20 cellular contexts compared by ENCODE assay signal in genomic region chr4:8078109-8078494, GRCh38.
DNase-seq lines count a peak whose midpoint lies in the region; ATAC-seq, FAIRE-seq and TF ChIP-seq lines count a peak whose summit lies in the region.
"Had no signal": no experiment of that assay in that cellular context is flagged by ENCODE, and none has a peak within 500 bp of the region (broad histone marks: within the 10 kb centered on the region; RNA-seq: fewer than 3 reads in every experiment).

No MANE protein-coding gene starts in this region.

- H4K91ac ChIP-seq in H1 (replicated peaks; ENCODE audit: insufficient read length, low read length) (peak overlapping the region; percentile 25), neuronal stem cell (ENCODE audit: low read depth, low read length, poor library complexity) (no peak overlapping the region)

- no peak overlapping the region for H4K5ac ChIP-seq in H1 (ENCODE audit: insufficient read length, low read depth, low read length)

- no peak for TF ChIP-seq CTCF in H1 (IDR thresholded peaks at IDR 0.05; ENCODE audit: control extremely low read depth in 1 of 3, insufficient read depth in 1 of 3, low read depth in 1 of 3, low read length in 3 of 3)

- no peak overlapping the region for H2BK120ac ChIP-seq in H1 (replicated peaks; ENCODE audit: low read depth, low read length)
- H2BK120ac ChIP-seq in neuronal stem cell (ENCODE audit: low read depth, low read length): no peak overlapping the region

- TF ChIP-seq RAD21 in H1 (IDR thresholded peaks at IDR 0.05 in 1 of 2, conservative IDR thresholded peaks at IDR 0.05 in 1 of 2; ENCODE audit: low read depth in 2 of 2, low read length in 2 of 2): no peak

- H2BK12ac ChIP-seq in H1 (ENCODE audit: low read depth, low read length): no peak overlapping the region
- H2BK12ac ChIP-seq in neuronal stem cell (ENCODE audit: low read length): no peak overlapping the region

- WGBS in H1 (ENCODE audit: extremely low coverage in 1 of 2, insufficient coverage in 1 of 2, insufficient read length in 1 of 2, insufficient replicate concordance in 2 of 2, low coverage in 1 of 2, low lambda C conversion rate in 2 of 2, missing lambda C conversion rate in 1 of 2), 2 experiments: 91% methylated on average over 11 of the region's 11 CpGs; no CpG with 5 or more reads in 1 of the 2 experiments
- no CpG with 5 or more reads among the region's 11 CpGs for WGBS in neuronal stem cell (ENCODE audit: extremely low coverage in 2 of 2, insufficient read length in 2 of 2, insufficient replicate concordance in 1 of 2), 2 donors

- H3K4me1 ChIP-seq in BLaER1 treated with 17β-estradiol and CSF1 and Interleukin-3, amounts not matched to agents 10 nM and 100 nM: peaks cover 34 to 68% (median 59%) of the 10 kb centered on the region in 10 experiments
- H3K4me1 ChIP-seq in H1 (replicated peaks in 1 of 4; ENCODE audit: control insufficient read depth in 3 of 4, insufficient read depth in 4 of 4, low read length in 3 of 4): peaks cover 4 to 10% (median 7%) of the 10 kb centered on the region in 4 experiments; a peak in 6 of 7 replicates
- H3K4me1 ChIP-seq in neuronal stem cell (ENCODE audit: control insufficient read depth in 2 of 2, insufficient read depth in 1 of 2, low read depth in 1 of 2, low read length in 2 of 2): peaks cover 8 to 20% of the 10 kb centered on the region in 2 donors
- H3K4me1 ChIP-seq: A549 had no signal

- H3K18ac ChIP-seq in H1 (ENCODE audit: extremely low read depth, low read length): no peak overlapping the region
- peak overlapping the region; percentile 54 for H3K18ac ChIP-seq in neuronal stem cell (ENCODE audit: low read length)

- H3K14ac ChIP-seq in H1 (ENCODE audit: insufficient read length) (no peak overlapping the region), neuronal stem cell (ENCODE audit: low read length) (no peak overlapping the region)

- TF ChIP-seq POLR2A in H1 (IDR thresholded peaks at IDR 0.05; ENCODE audit: control extremely low read depth in 1 of 2, low read depth in 2 of 2, low read length in 2 of 2): no peak

- no peak for DNase-seq in H1 (ENCODE audit: low read depth in 1 of 2, low spot score in 2 of 2)
- no peak for DNase-seq in neuronal stem cell (ENCODE audit: low spot score)
- no peak for DNase-seq in HT-29 (ENCODE audit: low spot score)
- DNase-seq in amniotic stem cell (lab: John Stamatoyannopoulos, UW): no peak
- DNase-seq: 8988T; Calu3; CD4-positive, alpha-beta memory T cell; COR-L47; DMS53; DMS79 treated with DMSO at 0.1 percent for 48 hours; GF-D8; GOT3; H7; HCEC 1CT had no signal

- no peak for FAIRE-seq in H1 (lab: Jason Lieb, UNC)
- FAIRE-seq: A549, GM12891, GM18507 had no signal

- H2AFZ ChIP-seq in H1 (ENCODE audit: low read length): no peak overlapping the region
- H2AFZ ChIP-seq in neuronal stem cell (ENCODE audit: low read length): no peak overlapping the region

- H3K79me1 ChIP-seq in H1 (ENCODE audit: low read depth, low read length) (no peaks in the 10 kb centered on the region), neuronal stem cell (ENCODE audit: low read depth, low read length) (no peaks in the 10 kb centered on the region)

- H3K4me3 ChIP-seq in BLaER1 treated with 17β-estradiol and CSF1 and Interleukin-3, amounts not matched to agents 10 nM and 100 nM: no peak overlapping the region
- no peak overlapping the region for H3K4me3 ChIP-seq in H1 (ENCODE audit: extremely low read depth in 1 of 4, insufficient read depth in 2 of 4, low read depth in 3 of 4, low read length in 4 of 4)
- H3K4me3 ChIP-seq in neuronal stem cell (ENCODE audit: low read length in 2 of 2): no peak overlapping the region
- H3K4me3 ChIP-seq: A549 had no signal

- no peaks in the 10 kb centered on the region for H3K36me3 ChIP-seq in BLaER1 treated with 17β-estradiol and CSF1 and Interleukin-3, amounts not matched to agents 10 nM and 100 nM
- H3K36me3 ChIP-seq in H1 (ENCODE audit: control insufficient read depth in 2 of 4, insufficient read depth in 4 of 4, low read length in 3 of 4) (no peaks in the 10 kb centered on the region), neuronal stem cell (replicated peaks in 1 of 2; ENCODE audit: control insufficient read depth in 2 of 2, insufficient read depth in 2 of 2, low read length in 2 of 2) (no peaks in the 10 kb centered on the region)

- H2BK15ac ChIP-seq in H1 (ENCODE audit: low read length) (0 out of 2 replicates have a peak overlapping the region, but pooled peaks have one; percentile 16), neuronal stem cell (ENCODE audit: low read length) (no peak overlapping the region)

- no peaks in the 10 kb centered on the region; the same call in 1 of the 2 replicates for H3K23me2 ChIP-seq in H1 (ENCODE audit: low read depth, low read length)

- H2BK5ac ChIP-seq in H1 (ENCODE audit: low read depth, low read length) (no peak overlapping the region), neuronal stem cell (ENCODE audit: low read length) (no peak overlapping the region)

- no peak overlapping the region for H2BK20ac ChIP-seq in H1 (ENCODE audit: low read length)

- CTCF ChIA-PET in H1 (lab: Charles Lee; ENCODE audit: partially characterized antibody): interaction anchor here (1.0 to 5.0 kb wide), 5 partner anchors 8 to 529 kb away, joined by 3 to 34 read pairs (median 6); no protein-coding TSS in a partner anchor

- no peak for ATAC-seq in HG03108 (IDR thresholded peaks at IDR 0.05; ENCODE audit: unreplicated experiment)
- ATAC-seq in GM18867 (IDR thresholded peaks at IDR 0.05; ENCODE audit: unreplicated experiment): no peak
- ATAC-seq: A549 had no signal

- no peak overlapping the region for H4K8ac ChIP-seq in H1 (ENCODE audit: extremely low read depth, insufficient read depth, low read length)
- no peak overlapping the region for H4K8ac ChIP-seq in neuronal stem cell (ENCODE audit: low read depth, low read length)

- H3K4ac ChIP-seq in H1 (replicated peaks; ENCODE audit: insufficient read length, low read depth, low read length) (no peak overlapping the region), neuronal stem cell (ENCODE audit: low read length) (no peak overlapping the region)

- peaks cover 0 to 61% (median 5%) of the 10 kb centered on the region in 11 experiments; a peak in 10 of 22 replicates for H4K20me1 ChIP-seq in BLaER1 treated with 17β-estradiol and CSF1 and Interleukin-3, amounts not matched to agents 10 nM and 100 nM
- H4K20me1 ChIP-seq in H1 (replicated peaks in 1 of 2; ENCODE audit: control insufficient read depth in 1 of 2, insufficient read depth in 2 of 2, low read length in 2 of 2): no peaks in the 10 kb centered on the region

- no peak for TF ChIP-seq EP300 in H1 (IDR thresholded peaks at IDR 0.05; ENCODE audit: borderline replicate concordance in 1 of 2, low read depth in 2 of 2, low read length in 2 of 2)

- POLR2A ChIA-PET in H1 (lab: Charles Lee; ENCODE audit: partially characterized antibody): no interaction called here

- H3K4me2 ChIP-seq in BLaER1 treated with 17β-estradiol and CSF1 and Interleukin-3, amounts not matched to agents 10 nM and 100 nM: peak overlapping the region in 7 of 11 experiments; percentile 67 to 94 (median 90); a peak in 12 of 22 replicates
- H3K4me2 ChIP-seq in H1 (ENCODE audit: insufficient read depth in 1 of 2, low read depth in 2 of 2, low read length in 2 of 2) (no peak overlapping the region), neuronal stem cell (ENCODE audit: insufficient read depth, low read length, poor library complexity, severe bottlenecking) (no peak overlapping the region)
- H3K4me2 ChIP-seq: A549 had no signal

- H3K79me2 ChIP-seq in H1 (ENCODE audit: control insufficient read depth in 1 of 2, insufficient read depth in 2 of 2, low read length in 2 of 2): no peaks in the 10 kb centered on the region

- H3K23ac ChIP-seq in H1 (ENCODE audit: insufficient read length) (no peak overlapping the region), neuronal stem cell (ENCODE audit: low read depth, low read length, poor library complexity) (no peak overlapping the region)

- H2AK5ac ChIP-seq in H1 (ENCODE audit: low read depth, low read length) (no peak overlapping the region), neuronal stem cell (ENCODE audit: low read depth, low read length) (no peak overlapping the region)

- no peak overlapping the region for H3K9ac ChIP-seq in BLaER1 treated with 17β-estradiol and CSF1 and Interleukin-3, amounts not matched to agents 10 nM and 100 nM
- H3K9ac ChIP-seq in H1 (replicated peaks in 1 of 4; ENCODE audit: extremely low read depth in 1 of 4, low read depth in 3 of 4, low read length in 3 of 4) (no peak overlapping the region), neuronal stem cell (ENCODE audit: low read depth, low read length, poor library complexity) (no peak overlapping the region)

- H3K27ac ChIP-seq in BLaER1 treated with 17β-estradiol and CSF1 and Interleukin-3, amounts not matched to agents 10 nM and 100 nM: peak overlapping the region in 1 of 11 experiments; percentile 52; a peak in 1 of 22 replicates
- H3K27ac ChIP-seq in H1 (ENCODE audit: low read depth, low read length): no peak overlapping the region
- H3K27ac ChIP-seq in neuronal stem cell (replicated peaks; ENCODE audit: low read length): no peak overlapping the region
- H3K27ac ChIP-seq: A549 had no signal

- H3K27me3 ChIP-seq in BLaER1 treated with 17β-estradiol and CSF1 and Interleukin-3, amounts not matched to agents 10 nM and 100 nM: peaks cover 0 to 48% (median 0%) of the 10 kb centered on the region in 11 experiments; a peak in 6 of 22 replicates
- no peaks in the 10 kb centered on the region for H3K27me3 ChIP-seq in H1 (replicated peaks in 1 of 4; ENCODE audit: control insufficient read depth in 3 of 4, extremely low read depth in 1 of 4, insufficient read depth in 3 of 4, low read length in 3 of 4)
- peaks cover 0 to 36% (median 0%) of the 10 kb centered on the region in 3 experiments for H3K27me3 ChIP-seq in neuronal stem cell (ENCODE audit: control insufficient read depth in 3 of 3, insufficient read depth in 3 of 3, low read depth in 1 of 3, low read length in 3 of 3)

- no peaks in the 10 kb centered on the region for H3K9me3 ChIP-seq in BLaER1 treated with 17β-estradiol and CSF1 and Interleukin-3, amounts not matched to agents 10 nM and 100 nM (replicated peaks in 1 of 11)
- H3K9me3 ChIP-seq in H1 (ENCODE audit: insufficient read depth in 2 of 2, low read depth in 1 of 2, low read length in 1 of 2) (no peaks in the 10 kb centered on the region), neuronal stem cell (replicated peaks in 1 of 2; ENCODE audit: control insufficient read depth in 2 of 2, insufficient read depth in 1 of 2, low read depth in 1 of 2, low read length in 2 of 2) (no peaks in the 10 kb centered on the region)
- H3K9me3 ChIP-seq: A549 had no signal

- no peak overlapping the region for H3K56ac ChIP-seq in H1 (replicated peaks; ENCODE audit: insufficient read length, low read depth, low read length)

TF ChIP-seq in H1, 55 proteins besides CTCF, POLR2A, EP300 and RAD21 (continues in another document):
- no peak for TF ChIP-seq GABPA (IDR thresholded peaks at IDR 0.05; ENCODE audit: borderline replicate concordance, insufficient read depth, low read length)
- TF ChIP-seq PHF8 (conservative IDR thresholded peaks at IDR 0.05; ENCODE audit: low read depth, low read length): no peak
- no peak for TF ChIP-seq CHD1 (IDR thresholded peaks at IDR 0.05; ENCODE audit: low read depth, low read length)
- no peak for TF ChIP-seq NANOG (IDR thresholded peaks at IDR 0.05; ENCODE audit: insufficient read depth, low read depth, low read length, poor library complexity, severe bottlenecking)

Comparison
In these comparisons a context has a peak if more than half of its experiments do, and no peak if none do; other contexts are left out.
1. H3K4me2 ChIP-seq: peak in BLaER1 treated with 17β-estradiol and CSF1 and Interleukin-3, amounts not matched to agents 10 nM and 100 nM (7 of 11); none in H1 (0 of 2) and neuronal stem cell (single experiment).